18 cellular contexts compared by ENCODE assay signal in genomic region chr4:144556636-144557035, GRCh38.
"Had no signal": no experiment of that assay in that cellular context is flagged by ENCODE, and none has a peak within 500 bp of the region (broad histone marks: within the 10 kb centered on the region; RNA-seq: fewer than 3 reads in every experiment).

No MANE protein-coding gene starts in this region.

- H3K36me3 Mint-ChIP-seq: activated naive CD4-positive, alpha-beta T cell treated with anti-CD3 and anti-CD28 coated beads, Interleukin-2, amount 50 U/mL, for 24 hours had no signal

- H3K27me3 Mint-ChIP-seq: activated naive CD4-positive, alpha-beta T cell treated with anti-CD3 and anti-CD28 coated beads, Interleukin-2, amount 50 U/mL, for 24 hours had no signal

- H3K4me3 Mint-ChIP-seq: activated CD8-positive, alpha-beta T cell treated with anti-CD3 and anti-CD28 coated beads, Interleukin-2, amount 10 ng/mL, durations not matched to agents 7 days and 5 days; activated naive CD4-positive, alpha-beta T cell treated with anti-CD3 and anti-CD28 coated beads, Interleukin-2, amount 50 U/mL, for 24 hours; endodermal cell had no signal

- ATAC-seq: activated CD8-positive, alpha-beta T cell treated with anti-CD3 and anti-CD28 coated beads, Interleukin-2, amount 10 ng/mL, durations not matched to agents 7 days and 5 days; esophagus mucosa had no signal

- DNase-seq: activated CD4-positive, alpha-beta T cell treated with anti-CD3 and anti-CD28 coated beads for 4 hours; activated CD8-positive, alpha-beta memory T cell treated with anti-CD3 and anti-CD28 coated beads, Interleukin-2, amount 50 U/mL, for 4 hours; activated CD8-positive, alpha-beta T cell treated with anti-CD3 and anti-CD28 coated beads, Interleukin-2, amount 10 ng/mL, durations not matched to agents 7 days and 5 days; activated effector memory CD4-positive, alpha-beta T cell treated with anti-CD3 and anti-CD28 coated beads, Interleukin-2, amount 50 U/mL, for 16 hours; activated T-cell treated with anti-CD3 and anti-CD28 coated beads, Interleukin-2, amount 50 U/mL, for 48 hours; adrenal gland; dorsolateral prefrontal cortex; endodermal cell; islet precursor cell; midbrain; right lobe of liver; spleen; thyroid gland; uterus had no signal

- H3K27ac Mint-ChIP-seq: activated CD8-positive, alpha-beta T cell treated with anti-CD3 and anti-CD28 coated beads, Interleukin-2, amount 10 ng/mL, durations not matched to agents 7 days and 5 days; activated naive CD4-positive, alpha-beta T cell treated with anti-CD3 and anti-CD28 coated beads, Interleukin-2, amount 50 U/mL, for 24 hours; endodermal cell had no signal

- H3K4me1 Mint-ChIP-seq: activated naive CD4-positive, alpha-beta T cell treated with anti-CD3 and anti-CD28 coated beads, Interleukin-2, amount 50 U/mL, for 24 hours; endodermal cell had no signal

- H3K4me3 ChIP-seq: adrenal gland, cardiac muscle cell, hepatocyte, right lobe of liver, spleen, thyroid gland, uterus had no signal

- H3K9me3 Mint-ChIP-seq: activated naive CD4-positive, alpha-beta T cell treated with anti-CD3 and anti-CD28 coated beads, Interleukin-2, amount 50 U/mL, for 24 hours had no signal
